In the genomic region with DNA sequence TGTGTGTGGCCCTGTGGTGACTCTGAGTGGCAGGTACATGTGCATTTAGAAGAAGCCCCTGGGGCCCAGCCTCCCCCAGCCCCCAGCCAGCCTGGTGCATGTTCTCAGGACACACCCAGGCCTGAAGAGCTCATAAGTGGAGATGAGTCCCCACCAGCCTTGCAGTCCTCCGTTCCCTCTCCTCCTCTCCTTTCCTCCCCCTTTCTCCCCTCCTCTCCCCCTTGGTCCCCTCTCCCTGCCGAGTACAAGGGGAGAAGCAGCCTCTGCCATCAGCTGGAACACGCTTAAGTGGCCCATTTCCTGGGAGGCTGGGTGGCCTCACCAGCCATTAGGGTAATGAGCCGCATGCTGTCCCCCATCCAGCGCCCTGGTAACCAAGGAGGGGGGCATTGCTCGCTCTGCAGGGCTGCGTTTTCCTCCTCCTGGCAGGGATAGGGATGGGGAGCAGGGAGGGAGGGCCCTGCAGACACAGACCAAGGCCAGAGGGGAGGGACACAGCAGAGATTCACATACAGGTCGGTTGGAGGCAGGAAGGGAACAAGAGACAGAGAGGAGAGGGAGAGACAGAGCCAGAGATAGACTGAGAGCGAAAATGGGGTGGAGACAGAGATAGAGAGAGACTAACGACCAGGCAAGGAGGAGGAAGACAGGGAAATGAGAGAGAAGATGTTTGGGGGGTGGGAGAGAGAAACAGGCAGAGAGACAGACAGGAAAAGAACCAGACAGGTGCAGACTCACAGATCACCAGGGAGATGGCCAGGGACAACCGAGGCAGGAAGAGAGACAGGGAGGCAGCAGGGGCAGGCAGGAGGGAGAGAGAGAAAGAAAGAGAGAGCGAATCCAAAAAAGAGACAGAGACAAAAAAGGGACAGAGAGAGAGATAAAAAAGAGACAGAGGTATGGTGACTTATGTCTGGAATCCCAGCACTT, we compare ENCODE assay signal across 12 cellular contexts. TPM values are rescaled to one million over a fixed set of nuclear protein-coding genes. Genes with fewer than 3 reads are reported as not detected.
DNase-seq lines count a peak whose midpoint lies in the region; ATAC-seq and TF ChIP-seq lines count a peak whose summit lies in the region.
"Had no signal": no experiment of that assay in that cellular context is flagged by ENCODE, and none has a peak within 500 bp of the region (broad histone marks: within the 10 kb centered on the region; RNA-seq: fewer than 3 reads in every experiment).

No MANE protein-coding gene starts in this region.

- H3K4me3 Mint-ChIP-seq in activated CD4-positive, alpha-beta T cell treated with anti-CD3 and anti-CD28 coated beads, Interleukin-2, amount 10 ng/mL, durations not matched to agents 7 days and 5 days: no peak overlapping the region
- H3K4me3 Mint-ChIP-seq: activated CD4-positive, alpha-beta memory T cell treated with anti-CD3 and anti-CD28 coated beads, Interleukin-2, amount 10 ng/mL, durations not matched to agents 7 days and 5 days; activated naive CD4-positive, alpha-beta T cell treated with anti-CD3 and anti-CD28 coated beads, Interleukin-2, amount 50 U/mL, for 24 hours had no signal

- H3K4me3 ChIP-seq in A673 (ENCODE audit: low read depth, low read length, poor library complexity, severe bottlenecking): no peak overlapping the region

- H3K36me3 ChIP-seq in A673 (ENCODE audit: insufficient read depth, low read length, poor library complexity, severe bottlenecking): no peaks in the 10 kb centered on the region

- no peak for TF ChIP-seq CTCF in A673 (conservative IDR thresholded peaks at IDR 0.05; ENCODE audit: low read depth, low read length)

- no peak overlapping the region for H3K27ac Mint-ChIP-seq in activated CD4-positive, alpha-beta T cell treated with anti-CD3 and anti-CD28 coated beads, Interleukin-2, amount 10 ng/mL, durations not matched to agents 7 days and 5 days
- H3K27ac Mint-ChIP-seq: activated CD4-positive, alpha-beta memory T cell treated with anti-CD3 and anti-CD28 coated beads, Interleukin-2, amount 10 ng/mL, durations not matched to agents 7 days and 5 days; activated naive CD4-positive, alpha-beta T cell treated with anti-CD3 and anti-CD28 coated beads, Interleukin-2, amount 50 U/mL, for 24 hours had no signal

- no peaks in the 10 kb centered on the region for H3K36me3 Mint-ChIP-seq in activated CD4-positive, alpha-beta T cell treated with anti-CD3 and anti-CD28 coated beads, Interleukin-2, amount 10 ng/mL, durations not matched to agents 7 days and 5 days (ENCODE audit: low read depth)
- H3K36me3 Mint-ChIP-seq: activated naive CD4-positive, alpha-beta T cell treated with anti-CD3 and anti-CD28 coated beads, Interleukin-2, amount 50 U/mL, for 24 hours had no signal

- POLR2A ChIA-PET in A673 (lab: Charles Lee; ENCODE audit: low non-redundant PET): no interaction called here
- POLR2A ChIA-PET in activated CD4-positive, alpha-beta T cell treated with anti-CD3 and anti-CD28 coated beads, Interleukin-2, amount 10 ng/mL, durations not matched to agents 7 days and 5 days (lab: Charles Lee): no interaction called here

- DNase-seq in A673 (ENCODE audit: low spot score): peak; percentile 47
- peak; percentile 86 for DNase-seq in NCI-H1105 treated with DMSO at 0.1 percent for 48 hours (lab: John Stamatoyannopoulos, UW)
- DNase-seq in islet precursor cell: peak; percentile 79
- DNase-seq in activated CD4-positive, alpha-beta T cell treated with anti-CD3 and anti-CD28 coated beads, Interleukin-2, amount 50 U/mL, for 4 hours: no peak
- DNase-seq in mucosa of gallbladder (ENCODE audit: low spot score): no peak
- DNase-seq in activated CD4-positive, alpha-beta T cell treated with anti-CD3 and anti-CD28 coated beads, Interleukin-2, amount 10 ng/mL, durations not matched to agents 7 days and 5 days: no peak
- DNase-seq: activated CD4-positive, alpha-beta memory T cell treated with anti-CD3 and anti-CD28 coated beads, Interleukin-2, amount 10 ng/mL, durations not matched to agents 7 days and 5 days; NCI-H526 treated with DMSO at 0.1 percent for 48 hours; SW 1271 had no signal

- intact Hi-C loops in A673 (cut with micrococcal nuclease; ENCODE audit: unreplicated experiment): no loop called here

- no peak for ATAC-seq in esophagus mucosa

- no peaks in the 10 kb centered on the region for H3K9me3 Mint-ChIP-seq in activated CD4-positive, alpha-beta T cell treated with anti-CD3 and anti-CD28 coated beads, Interleukin-2, amount 10 ng/mL, durations not matched to agents 7 days and 5 days
- H3K9me3 Mint-ChIP-seq: activated CD4-positive, alpha-beta memory T cell treated with anti-CD3 and anti-CD28 coated beads, Interleukin-2, amount 10 ng/mL, durations not matched to agents 7 days and 5 days; activated naive CD4-positive, alpha-beta T cell treated with anti-CD3 and anti-CD28 coated beads, Interleukin-2, amount 50 U/mL, for 24 hours had no signal

- no peaks in the 10 kb centered on the region for H3K27me3 ChIP-seq in A673 (replicated peaks; ENCODE audit: insufficient read depth, low read depth, low read length, poor library complexity)

- peaks cover 11% of the 10 kb centered on the region for H3K27me3 Mint-ChIP-seq in activated CD4-positive, alpha-beta T cell treated with anti-CD3 and anti-CD28 coated beads, Interleukin-2, amount 10 ng/mL, durations not matched to agents 7 days and 5 days

- no peaks in the 10 kb centered on the region for H3K9me3 ChIP-seq in A673 (ENCODE audit: low read depth, low read length, poor library complexity, severe bottlenecking)

- H3K4me1 ChIP-seq in A673 (ENCODE audit: insufficient read depth, low read length, poor library complexity, severe bottlenecking): peaks cover 19% of the 10 kb centered on the region

- CTCF ChIA-PET in A673 (lab: Charles Lee): no interaction called here
- CTCF ChIA-PET in activated CD4-positive, alpha-beta T cell treated with anti-CD3 and anti-CD28 coated beads, Interleukin-2, amount 10 ng/mL, durations not matched to agents 7 days and 5 days (lab: Charles Lee): interaction anchor here (0.6 to 1.7 kb wide), 2 partner anchors 32 to 48 kb away, joined by 3 read pairs; a partner anchor contains a TSS

- no TSS peak for BruUV-seq in A673 (replicated peaks; lab: Mats Ljungman, UMichigan)

- H3K27ac ChIP-seq in A673 (ENCODE audit: low read depth, low read length, poor library complexity, severe bottlenecking): no peak overlapping the region

- H3K4me1 Mint-ChIP-seq in activated CD4-positive, alpha-beta T cell treated with anti-CD3 and anti-CD28 coated beads, Interleukin-2, amount 10 ng/mL, durations not matched to agents 7 days and 5 days: peaks cover 4% of the 10 kb centered on the region
- H3K4me1 Mint-ChIP-seq: activated naive CD4-positive, alpha-beta T cell treated with anti-CD3 and anti-CD28 coated beads, Interleukin-2, amount 50 U/mL, for 24 hours had no signal

TF ChIP-seq in PFSK-1, 5 proteins besides CTCF, POLR2A, EP300 and RAD21:
- TF ChIP-seq, protein P1, sequence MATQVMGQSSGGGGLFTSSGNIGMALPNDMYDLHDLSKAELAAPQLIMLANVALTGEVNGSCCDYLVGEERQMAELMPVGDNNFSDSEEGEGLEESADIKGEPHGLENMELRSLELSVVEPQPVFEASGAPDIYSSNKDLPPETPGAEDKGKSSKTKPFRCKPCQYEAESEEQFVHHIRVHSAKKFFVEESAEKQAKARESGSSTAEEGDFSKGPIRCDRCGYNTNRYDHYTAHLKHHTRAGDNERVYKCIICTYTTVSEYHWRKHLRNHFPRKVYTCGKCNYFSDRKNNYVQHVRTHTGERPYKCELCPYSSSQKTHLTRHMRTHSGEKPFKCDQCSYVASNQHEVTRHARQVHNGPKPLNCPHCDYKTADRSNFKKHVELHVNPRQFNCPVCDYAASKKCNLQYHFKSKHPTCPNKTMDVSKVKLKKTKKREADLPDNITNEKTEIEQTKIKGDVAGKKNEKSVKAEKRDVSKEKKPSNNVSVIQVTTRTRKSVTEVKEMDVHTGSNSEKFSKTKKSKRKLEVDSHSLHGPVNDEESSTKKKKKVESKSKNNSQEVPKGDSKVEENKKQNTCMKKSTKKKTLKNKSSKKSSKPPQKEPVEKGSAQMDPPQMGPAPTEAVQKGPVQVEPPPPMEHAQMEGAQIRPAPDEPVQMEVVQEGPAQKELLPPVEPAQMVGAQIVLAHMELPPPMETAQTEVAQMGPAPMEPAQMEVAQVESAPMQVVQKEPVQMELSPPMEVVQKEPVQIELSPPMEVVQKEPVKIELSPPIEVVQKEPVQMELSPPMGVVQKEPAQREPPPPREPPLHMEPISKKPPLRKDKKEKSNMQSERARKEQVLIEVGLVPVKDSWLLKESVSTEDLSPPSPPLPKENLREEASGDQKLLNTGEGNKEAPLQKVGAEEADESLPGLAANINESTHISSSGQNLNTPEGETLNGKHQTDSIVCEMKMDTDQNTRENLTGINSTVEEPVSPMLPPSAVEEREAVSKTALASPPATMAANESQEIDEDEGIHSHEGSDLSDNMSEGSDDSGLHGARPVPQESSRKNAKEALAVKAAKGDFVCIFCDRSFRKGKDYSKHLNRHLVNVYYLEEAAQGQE (IDR thresholded peaks at IDR 0.05; ENCODE audit: insufficient read depth in 1 of 2, low read depth in 2 of 2, low read length in 2 of 2): no peak
- TF ChIP-seq TAF1 (IDR thresholded peaks at IDR 0.05; ENCODE audit: borderline replicate concordance, insufficient read depth, low read length) (peak; percentile 17; the same call in 1 of the 2 replicates), POLR2AphosphoS5 (IDR thresholded peaks at IDR 0.05; ENCODE audit: low read depth, low read length) (no peak; the same call in 1 of the 2 replicates)

RNA-seq across cellular contexts. Expression of a gene that starts 19.3 kb away (rescaled TPM):
- total RNA-seq in A673 (2021) (60.2 and 65.7 TPM in 2 replicates), esophagus mucosa (28.0 TPM), mucosa of gallbladder (62.8 TPM)
- 56.5 TPM for polyA plus RNA-seq in PFSK-1 (2012; ENCODE audit: insufficient read length, low read depth)
- total RNA-seq in activated CD4-positive, alpha-beta T cell treated with anti-CD3 and anti-CD28 coated beads, Interleukin-2, amount 10 ng/mL, durations not matched to agents 7 days and 5 days: 10 to 100 TPM; 70.5 to 79.3 TPM

RNA-seq across cellular contexts. Expression of a gene that starts 48.6 kb away (rescaled TPM):
- total RNA-seq in A673 (2021) (17.4 and 18.9 TPM in 2 replicates), esophagus mucosa (9.3 TPM), mucosa of gallbladder (10.0 TPM)
- polyA plus RNA-seq in PFSK-1 (2012; ENCODE audit: insufficient read length, low read depth): 3.8 TPM
- 10 to 100 TPM; 11.9 TPM for total RNA-seq in activated CD4-positive, alpha-beta T cell treated with anti-CD3 and anti-CD28 coated beads, Interleukin-2, amount 10 ng/mL, durations not matched to agents 7 days and 5 days

Comparison
In these comparisons a context has a peak if more than half of its experiments do, and no peak if none do; other contexts are left out.
1. DNase-seq: peak in A673 (single experiment), NCI-H1105 treated with DMSO at 0.1 percent for 48 hours (single experiment) and islet precursor cell (single experiment); none in activated CD4-positive, alpha-beta T cell treated with anti-CD3 and anti-CD28 coated beads, Interleukin-2, amount 50 U/mL, for 4 hours (0 of 2), mucosa of gallbladder (single experiment) and activated CD4-positive, alpha-beta T cell treated with anti-CD3 and anti-CD28 coated beads, Interleukin-2, amount 10 ng/mL, durations not matched to agents 7 days and 5 days (single experiment).